ENCODE assay signal across 32 cellular contexts in genomic region chr5:116372931-116373597, GRCh38.
A peak's percentile ranks its signal among the peaks of the same experiment; 100 is the strongest.
DNase-seq lines count a peak whose midpoint lies in the region; ATAC-seq lines count a peak whose summit lies in the region.
"Had no signal": no experiment of that assay in that cellular context is flagged by ENCODE, and none has a peak within 500 bp of the region (broad histone marks: within the 10 kb centered on the region; RNA-seq: fewer than 3 reads in every experiment).

No MANE protein-coding gene starts in this region.

- H2AK5ac ChIP-seq in mesenchymal stem cell (ENCODE audit: low read length, severe bottlenecking) = no peak overlapping the region

- no peak overlapping the region for H2BK120ac ChIP-seq in mesenchymal stem cell (ENCODE audit: low read depth, low read length)

- H2AFZ ChIP-seq in mesenchymal stem cell (ENCODE audit: low read depth, low read length) = no peak overlapping the region
- H2AFZ ChIP-seq: hepatocyte had no signal

- no peak overlapping the region for H2BK12ac ChIP-seq in mesenchymal stem cell (ENCODE audit: low read length in 2 of 2)

- no peak overlapping the region for H4K8ac ChIP-seq in mesenchymal stem cell (ENCODE audit: low read length)

- no peak overlapping the region for H3K4me3 ChIP-seq in mesenchymal stem cell (ENCODE audit: insufficient read depth in 1 of 2, low read depth in 1 of 2, low read length in 2 of 2)
- H3K4me3 ChIP-seq: BLaER1, body of pancreas, gastroesophageal sphincter, hepatocyte, pancreas, right atrium auricular region, smooth muscle cell, thyroid gland had no signal

- no peaks in the 10 kb centered on the region for H3K27me3 ChIP-seq in mesenchymal stem cell (ENCODE audit: control insufficient read depth in 1 of 2, insufficient read depth in 1 of 2, low read length in 2 of 2)
- H3K27me3 ChIP-seq: BLaER1, body of pancreas, gastroesophageal sphincter, hepatocyte, pancreas, right atrium auricular region, thyroid gland had no signal

- no peak overlapping the region for H3K18ac ChIP-seq in mesenchymal stem cell (ENCODE audit: low read depth in 1 of 2, low read length in 2 of 2)

- H2BK5ac ChIP-seq in mesenchymal stem cell (ENCODE audit: low read depth, low read length, poor library complexity, severe bottlenecking) = no peak overlapping the region

- WGBS in mesenchymal stem cell = no CpG with 5 or more reads among the region's 1 CpG

- no peak overlapping the region for H3K23ac ChIP-seq in mesenchymal stem cell (ENCODE audit: low read length in 2 of 2)

- DNase-seq in mesenchymal stem cell = no peak
- DNase-seq in stimulated activated naive CD8-positive, alpha-beta T cell treated with anti-CD3 and anti-CD28 coated beads, Interleukin-15, Interleukin-2, amounts not matched to agents 100 U/mL and 50 U/mL, for 24 hours = no peak
- DNase-seq in pons (ENCODE audit: low spot score) = no peak
- DNase-seq in activated T-cell treated with anti-CD3 and anti-CD28 coated beads for 4 hours = no peak
- DNase-seq: activated CD4-positive, alpha-beta T cell treated with anti-CD3 and anti-CD28 coated beads for 1 hour; activated naive CD4-positive, alpha-beta T cell treated with anti-CD3 and anti-CD28 coated beads, Interleukin-2, amount 50 U/mL, for 16 hours; body of pancreas; cerebellar nuclear complex; COR-L47; dermis blood vessel endothelial cell; DMS79; endodermal cell; H7; kidney glomerular epithelial cell; mammary epithelial cell; NCI-H146; NCI-H226; NCI-H526 treated with DMSO at 0.1 percent for 48 hours; pancreas; SHP77 treated with DMSO at 0.1 percent for 48 hours; stimulated activated CD4-positive, alpha-beta T cell treated with anti-CD3 and anti-CD28 coated beads, Interleukin-1b, Interleukin-23, amount 100 ng/mL, for 48 hours; stimulated activated CD8-positive, alpha-beta memory T cell treated with anti-CD3 and anti-CD28 coated beads, Interleukin-4, amount 100 ng/mL, for 48 hours; thyroid gland had no signal

- peak overlapping the region; percentile 34 for H2BK15ac ChIP-seq in mesenchymal stem cell (ENCODE audit: low read depth, poor library complexity, severe bottlenecking)

- H3K9me3 ChIP-seq in mesenchymal stem cell (ENCODE audit: control insufficient read depth, low read length) = no peaks in the 10 kb centered on the region
- H3K9me3 ChIP-seq: body of pancreas, gastroesophageal sphincter, pancreas, right atrium auricular region, thyroid gland had no signal

- no peak overlapping the region for H3K14ac ChIP-seq in mesenchymal stem cell (ENCODE audit: low read length in 2 of 2)

- ATAC-seq in GM18858 (IDR thresholded peaks at IDR 0.05; ENCODE audit: unreplicated experiment) = peak; percentile 32
- peak; percentile 48 for ATAC-seq in HG03378 (IDR thresholded peaks at IDR 0.05; ENCODE audit: unreplicated experiment)
- ATAC-seq in stimulated activated naive CD8-positive, alpha-beta T cell treated with anti-CD3 and anti-CD28 coated beads, Interleukin-15, Interleukin-2, amounts not matched to agents 100 U/mL and 50 U/mL, for 24 hours = peak; percentile 36
- no peak for ATAC-seq in GM19452 (IDR thresholded peaks at IDR 0.05; ENCODE audit: unreplicated experiment)
- ATAC-seq: body of pancreas, gastroesophageal sphincter, Panc1, pancreas had no signal

- H3K79me1 ChIP-seq in mesenchymal stem cell (replicated peaks; ENCODE audit: low read length, poor library complexity, severe bottlenecking) = no peaks in the 10 kb centered on the region

- no peak overlapping the region for H3K4ac ChIP-seq in mesenchymal stem cell (ENCODE audit: low read depth in 1 of 2, low read length in 2 of 2)

- H3K4me2 ChIP-seq in mesenchymal stem cell (ENCODE audit: low read length, poor library complexity, severe bottlenecking) = no peak overlapping the region
- H3K4me2 ChIP-seq: hepatocyte, smooth muscle cell had no signal

- no peak overlapping the region for H4K91ac ChIP-seq in mesenchymal stem cell (ENCODE audit: low read length)

- H3K4me1 ChIP-seq in mesenchymal stem cell (ENCODE audit: control insufficient read depth, insufficient read depth, low read depth, low read length) = no peaks in the 10 kb centered on the region

- no peaks in the 10 kb centered on the region for H3K36me3 ChIP-seq in mesenchymal stem cell (ENCODE audit: control insufficient read depth in 1 of 2, insufficient read depth in 2 of 2, low read depth in 1 of 2, low read length in 2 of 2)
- H3K36me3 ChIP-seq: gastroesophageal sphincter, pancreas, right atrium auricular region, thyroid gland had no signal

- H3K9ac ChIP-seq in mesenchymal stem cell (ENCODE audit: low read length) = no peak overlapping the region
- H3K9ac ChIP-seq: BLaER1 had no signal

- no peak overlapping the region for H3K27ac ChIP-seq in mesenchymal stem cell (ENCODE audit: low read length, poor library complexity, severe bottlenecking)
- H3K27ac ChIP-seq: BLaER1, body of pancreas, hepatocyte, pancreas, right atrium auricular region, thyroid gland had no signal
